Comparison of ENCODE assay signal across 22 cellular contexts in genomic region chr4:14772388-14772787, GRCh38.
A peak's percentile ranks its signal among the peaks of the same experiment; 100 is the strongest.
DNase-seq lines count a peak whose midpoint lies in the region; ATAC-seq, FAIRE-seq and TF ChIP-seq lines count a peak whose summit lies in the region.
"Had no signal": no experiment of that assay in that cellular context is flagged by ENCODE, and none has a peak within 500 bp of the region (broad histone marks: within the 10 kb centered on the region; RNA-seq: fewer than 3 reads in every experiment).

No MANE protein-coding gene starts in this region.

- POLR2A ChIA-PET in GM12878 (lab: Charles Lee) = no interaction called here

- SMC1A ChIA-PET in GM12878 (lab: Charles Lee; ENCODE audit: uncharacterized antibody, unreplicated experiment) = interaction anchor here (1.0 to 1.6 kb wide), 3 partner anchors 9 to 144 kb away, joined by 3 to 5 read pairs (median 4); no protein-coding TSS in a partner anchor

- CTCF ChIA-PET in GM12878 (lab: Yijun Ruan, JAX) = no interaction called here

- intact Hi-C loops in GM12878 (cut with micrococcal nuclease; ENCODE audit: unreplicated experiment) = no loop called here

- no peak overlapping the region for H3K27ac ChIP-seq in GM12878 (ENCODE audit: control insufficient read depth, insufficient read depth)
- H3K27ac ChIP-seq: Peyer's patch had no signal

- H3K27me3 ChIP-seq in GM12878 (replicated peaks in 1 of 2; ENCODE audit: control insufficient read depth in 2 of 2, insufficient read depth in 2 of 2, low read length in 1 of 2) = no peaks in the 10 kb centered on the region
- H3K27me3 ChIP-seq: BE2C, Peyer's patch had no signal

- WGBS in GM12878 (ENCODE audit: insufficient coverage, insufficient replicate concordance, low lambda C conversion rate, missing lambda C conversion rate) = 5% methylated on average over 2 of the region's 2 CpGs

- H4K20me1 ChIP-seq in GM12878 (ENCODE audit: control insufficient read depth, insufficient read depth) = no peaks in the 10 kb centered on the region

- H3K36me3 Mint-ChIP-seq in activated naive CD8-positive, alpha-beta T cell treated with anti-CD3 and anti-CD28 coated beads, Interleukin-2, amount 50 U/mL, for 24 hours (ENCODE audit: low read depth) = no peaks in the 10 kb centered on the region
- no peaks in the 10 kb centered on the region for H3K36me3 Mint-ChIP-seq in activated naive CD8-positive, alpha-beta T cell treated with anti-CD3 and anti-CD28 coated beads for 36 hours
- H3K36me3 Mint-ChIP-seq: CD4-positive, CD25-positive, alpha-beta regulatory T cell had no signal

- in situ Hi-C loops in GM12878 (cut with MboI) = no loop called here

- BruUV-seq in GM12878 (replicated peaks; lab: Mats Ljungman, UMichigan) = no TSS peak

- H3K9ac ChIP-seq in GM12878 (ENCODE audit: control insufficient read depth, insufficient read depth, low read length) = no peak overlapping the region

- peaks cover 9% of the 10 kb centered on the region for H3K4me1 Mint-ChIP-seq in activated naive CD8-positive, alpha-beta T cell treated with anti-CD3 and anti-CD28 coated beads, Interleukin-2, amount 50 U/mL, for 24 hours
- H3K4me1 Mint-ChIP-seq in activated naive CD8-positive, alpha-beta T cell treated with anti-CD3 and anti-CD28 coated beads for 36 hours = peaks cover 5% of the 10 kb centered on the region
- H3K4me1 Mint-ChIP-seq: CD4-positive, CD25-positive, alpha-beta regulatory T cell had no signal

- no peak overlapping the region for H3K27ac Mint-ChIP-seq in activated naive CD8-positive, alpha-beta T cell treated with anti-CD3 and anti-CD28 coated beads, Interleukin-2, amount 50 U/mL, for 24 hours
- no peak overlapping the region for H3K27ac Mint-ChIP-seq in activated naive CD8-positive, alpha-beta T cell treated with anti-CD3 and anti-CD28 coated beads for 36 hours
- H3K27ac Mint-ChIP-seq: CD4-positive, CD25-positive, alpha-beta regulatory T cell; H9 had no signal

- TF ChIP-seq RAD21 in GM12878 (IDR thresholded peaks at IDR 0.05; ENCODE audit: insufficient read depth, low read depth, low read length) = no peak

- no peaks in the 10 kb centered on the region for H3K36me3 ChIP-seq in GM12878 (ENCODE audit: control insufficient read depth in 2 of 2, insufficient read depth in 2 of 2, low read length in 1 of 2)
- H3K36me3 ChIP-seq: BE2C, Peyer's patch had no signal

- FAIRE-seq in GM12878 (lab: Jason Lieb, UNC) = no peak
- FAIRE-seq: A204.1, G401.6, GM18507, K562 had no signal

- no peak for DNase-seq in activated naive CD8-positive, alpha-beta T cell treated with anti-CD3 and anti-CD28 coated beads, Interleukin-2, amount 50 U/mL, for 24 hours
- DNase-seq in activated naive CD8-positive, alpha-beta T cell treated with anti-CD3 and anti-CD28 coated beads for 36 hours = no peak
- DNase-seq in GM12878 (ENCODE audit: low read depth, low spot score) = no peak
- no peak for DNase-seq in NCI-H2029 (lab: John Stamatoyannopoulos, UW)
- no peak for DNase-seq in NCI-H345 (lab: John Stamatoyannopoulos, UW)
- DNase-seq in NCI-H2227 treated with DMSO at 0.1 percent for 48 hours (lab: John Stamatoyannopoulos, UW) = no peak
- DNase-seq: BE2C; CD4-positive, CD25-positive, alpha-beta regulatory T cell; COR-L47; H9; MV-4-11; NCI-H1417; NCI-H187 treated with DMSO at 0.1 percent for 48 hours; NK-92 treated with Interleukin-12 subunit alpha and Interleukin-12 subunit beta, amount 100 ng/mL, for 24 hours; Peyer's patch had no signal

- H3K4me3 Mint-ChIP-seq in activated naive CD8-positive, alpha-beta T cell treated with anti-CD3 and anti-CD28 coated beads, Interleukin-2, amount 50 U/mL, for 24 hours = no peak overlapping the region
- no peak overlapping the region for H3K4me3 Mint-ChIP-seq in activated naive CD8-positive, alpha-beta T cell treated with anti-CD3 and anti-CD28 coated beads for 36 hours
- H3K4me3 Mint-ChIP-seq: CD4-positive, CD25-positive, alpha-beta regulatory T cell; H9 had no signal

- H3K27me3 Mint-ChIP-seq in activated naive CD8-positive, alpha-beta T cell treated with anti-CD3 and anti-CD28 coated beads, Interleukin-2, amount 50 U/mL, for 24 hours = peaks cover 20% of the 10 kb centered on the region
- peaks cover 30% of the 10 kb centered on the region for H3K27me3 Mint-ChIP-seq in activated naive CD8-positive, alpha-beta T cell treated with anti-CD3 and anti-CD28 coated beads for 36 hours

- H3K9me3 Mint-ChIP-seq in activated naive CD8-positive, alpha-beta T cell treated with anti-CD3 and anti-CD28 coated beads, Interleukin-2, amount 50 U/mL, for 24 hours = peaks cover 4% of the 10 kb centered on the region
- peaks cover 5% of the 10 kb centered on the region for H3K9me3 Mint-ChIP-seq in activated naive CD8-positive, alpha-beta T cell treated with anti-CD3 and anti-CD28 coated beads for 36 hours

- no peak for TF ChIP-seq EP300 in GM12878 (IDR thresholded peaks at IDR 0.05; ENCODE audit: borderline replicate concordance in 1 of 2, control insufficient read depth in 1 of 2, low read depth in 2 of 2, low read length in 2 of 2)

- no peak overlapping the region for H3K4me2 ChIP-seq in GM12878 (ENCODE audit: control insufficient read depth, insufficient read depth)

- no peak for TF ChIP-seq CTCF in GM12878 (IDR thresholded peaks at IDR 0.05 in 2 of 3, conservative IDR thresholded peaks at IDR 0.05 in 1 of 3; ENCODE audit: control insufficient read depth in 2 of 3, extremely low read depth in 1 of 3, insufficient read depth in 1 of 3, low read depth in 3 of 3, low read length in 3 of 3)

- H3K9me3 ChIP-seq in GM12878 (replicated peaks; ENCODE audit: control insufficient read depth, insufficient read depth, low read length) = no peaks in the 10 kb centered on the region; the same call in 2 of the 3 replicates
- H3K9me3 ChIP-seq: BE2C, Peyer's patch had no signal

- H3K79me2 ChIP-seq in GM12878 (ENCODE audit: control insufficient read depth, insufficient read depth, low read length) = no peaks in the 10 kb centered on the region

- H2AFZ ChIP-seq in GM12878 (ENCODE audit: control insufficient read depth, low read depth, low read length) = no peak overlapping the region

- no peak for TF ChIP-seq POLR2A in GM12878 (IDR thresholded peaks at IDR 0.05; ENCODE audit: low read depth, low read length)

- ATAC-seq in activated naive CD8-positive, alpha-beta T cell treated with anti-CD3 and anti-CD28 coated beads, Interleukin-2, amount 50 U/mL, for 24 hours = peak; percentile 46
- peak; percentile 66 for ATAC-seq in HG02798 (IDR thresholded peaks at IDR 0.05; ENCODE audit: poor library complexity, unreplicated experiment)
- ATAC-seq in GM12878 = 0 out of 3 replicates have a peak, but pooled peaks have one; percentile 21
- ATAC-seq in GM21447 (IDR thresholded peaks at IDR 0.05; ENCODE audit: unreplicated experiment) = no peak
- ATAC-seq: K562, Right ventricle myocardium inferior had no signal

- H3K4me3 ChIP-seq in GM12878 = no peak overlapping the region
- H3K4me3 ChIP-seq: K562, Peyer's patch had no signal

- 0 out of 2 replicates have a peak, but pooled peaks cover under 1% of the 10 kb centered on the region for H3K4me1 ChIP-seq in GM12878 (ENCODE audit: control insufficient read depth, insufficient read depth, low read length)
- H3K4me1 ChIP-seq: BE2C, Peyer's patch had no signal

- RAD21 ChIA-PET in GM12878 (lab: Charles Lee; ENCODE audit: unreplicated experiment) = interaction anchor here (1.1 kb wide), 1 partner anchor 30 kb away, joined by 3 read pairs; no protein-coding TSS in a partner anchor

TF ChIP-seq in GM12878, 131 proteins besides CTCF, POLR2A, EP300 and RAD21:
- TF ChIP-seq SPI1 (IDR thresholded peaks at IDR 0.05; ENCODE audit: borderline replicate concordance, insufficient read depth, low read depth, low read length) = no peak
- TF ChIP-seq SMC3 (IDR thresholded peaks at IDR 0.05; ENCODE audit: borderline replicate concordance, low read length) = no peak
- TF ChIP-seq NR2C1 (IDR thresholded peaks at IDR 0.05) = no peak
- peak; percentile 25; the same call in 1 of the 2 replicates for TF ChIP-seq RUNX3 (IDR thresholded peaks at IDR 0.05; ENCODE audit: low read length)
